In genomic region chr1:64584479-64584878, GRCh38 we compare ENCODE assay signal across 1 cellular context.
TF ChIP-seq lines count a peak whose summit lies in the region.

No MANE protein-coding gene starts in this region.

TF ChIP-seq in H1, 55 proteins besides CTCF, POLR2A, EP300 and RAD21 (continued from another document):
- TF ChIP-seq USF2 (IDR thresholded peaks at IDR 0.05; ENCODE audit: low read length), result no peak
- TF ChIP-seq BACH1 (IDR thresholded peaks at IDR 0.05; ENCODE audit: low read length), result no peak
